Comparison of ENCODE assay signal across 11 cellular contexts in genomic region chr3:193851941-193852674, GRCh38.
A peak's percentile ranks its signal among the peaks of the same experiment; 100 is the strongest.
DNase-seq lines count a peak whose midpoint lies in the region; ATAC-seq and TF ChIP-seq lines count a peak whose summit lies in the region.
"Had no signal": no experiment of that assay in that cellular context is flagged by ENCODE, and none has a peak within 500 bp of the region (broad histone marks: within the 10 kb centered on the region; RNA-seq: fewer than 3 reads in every experiment).

No MANE protein-coding gene starts in this region.

- H3K4me1 Mint-ChIP-seq in stimulated activated naive B cell treated with anti-CD40 and anti-IgM and Interleukin-4, amounts not matched to agents 10 μg/mL and 1 μg/mL and 100 μg/mL, for 72 hours: peaks cover 0 to 7% of the 10 kb centered on the region in 2 donors

- H3K4me1 ChIP-seq in HUES48 (ENCODE audit: control insufficient read depth, insufficient read depth, low read length) (peaks cover 22% of the 10 kb centered on the region), body of pancreas (peaks cover 45% of the 10 kb centered on the region), subcutaneous abdominal adipose tissue (ENCODE audit: control insufficient read depth in 5 of 5, insufficient read depth in 5 of 5, low read length in 5 of 5) (peaks cover 4 to 21% (median 17%) of the 10 kb centered on the region in 5 donors)

- H3K9me3 Mint-ChIP-seq in stimulated activated naive B cell treated with anti-CD40 and anti-IgM and Interleukin-4, amounts not matched to agents 10 μg/mL and 1 μg/mL and 100 μg/mL, for 72 hours: no peaks in the 10 kb centered on the region

- peak in 2 of 3 donors; percentile 61 to 74 for TF ChIP-seq POLR2A in body of pancreas (IDR thresholded peaks at IDR 0.05)

- no peaks in the 10 kb centered on the region for H3K36me3 Mint-ChIP-seq in stimulated activated naive B cell treated with anti-CD40 and anti-IgM and Interleukin-4, amounts not matched to agents 10 μg/mL and 1 μg/mL and 100 μg/mL, for 72 hours

- ATAC-seq in body of pancreas: peak; percentile 87
- ATAC-seq in GM21447 (IDR thresholded peaks at IDR 0.05; ENCODE audit: unreplicated experiment): no peak
- no peak for ATAC-seq in stimulated activated naive B cell treated with anti-CD40 and anti-IgM and Interleukin-4, amounts not matched to agents 10 μg/mL and 1 μg/mL and 100 μg/mL, for 72 hours (replicated peaks)
- no peak for ATAC-seq in GM19455 (IDR thresholded peaks at IDR 0.05; ENCODE audit: unreplicated experiment)

- no peak overlapping the region for H3K4me3 Mint-ChIP-seq in stimulated activated naive B cell treated with anti-CD40 and anti-IgM and Interleukin-4, amounts not matched to agents 10 μg/mL and 1 μg/mL and 100 μg/mL, for 72 hours

- H3K4me3 ChIP-seq in HUES48 (ENCODE audit: low read depth, low read length): no peak overlapping the region
- no peak overlapping the region for H3K4me3 ChIP-seq in body of pancreas
- H3K4me3 ChIP-seq in subcutaneous abdominal adipose tissue (ENCODE audit: low read depth in 1 of 5, low read length in 5 of 5): peak overlapping the region in 2 of 5 donors; percentile 1 to 20

- H3K27ac ChIP-seq in HUES48 (ENCODE audit: low read depth, low read length): peak overlapping the region; percentile 63
- peak overlapping the region; percentile 82 to 88 (median 85) for H3K27ac ChIP-seq in body of pancreas
- peak overlapping the region; percentile 20 for H3K27ac ChIP-seq in subcutaneous abdominal adipose tissue (ENCODE audit: low read depth, low read length)

- H3K36me3 ChIP-seq in HUES48 (ENCODE audit: control insufficient read depth, insufficient read depth, low read length) (no peaks in the 10 kb centered on the region), body of pancreas (replicated peaks in 1 of 2; ENCODE audit: insufficient read depth in 1 of 2, low read depth in 2 of 2) (no peaks in the 10 kb centered on the region), subcutaneous abdominal adipose tissue (ENCODE audit: control insufficient read depth in 5 of 5, insufficient read depth in 5 of 5, low read length in 5 of 5) (no peaks in the 10 kb centered on the region)

- no peak overlapping the region for H3K27ac Mint-ChIP-seq in stimulated activated naive B cell treated with anti-CD40 and anti-IgM and Interleukin-4, amounts not matched to agents 10 μg/mL and 1 μg/mL and 100 μg/mL, for 72 hours

- H3K27me3 ChIP-seq in HUES48 (ENCODE audit: control insufficient read depth, insufficient read depth, low read length) (peaks cover 4% of the 10 kb centered on the region; the same call in 1 of the 2 replicates), body of pancreas (no peaks in the 10 kb centered on the region), subcutaneous abdominal adipose tissue (ENCODE audit: control insufficient read depth in 5 of 5, insufficient read depth in 4 of 5, low read length in 5 of 5) (no peaks in the 10 kb centered on the region)

- H3K9me3 ChIP-seq in HUES48 (ENCODE audit: control insufficient read depth, insufficient read depth, low read length) (no peaks in the 10 kb centered on the region), body of pancreas (no peaks in the 10 kb centered on the region), subcutaneous abdominal adipose tissue (ENCODE audit: control insufficient read depth in 5 of 5, low read length in 5 of 5) (no peaks in the 10 kb centered on the region)

- no peak for TF ChIP-seq CTCF in body of pancreas (IDR thresholded peaks at IDR 0.05)

- intact Hi-C loops in body of pancreas (cut with DNase I): no loop called here

- WGBS in body of pancreas, 2 donors: 18 to 26% methylated on average over 13 of the region's 13 CpGs

- DNase-seq in body of pancreas: peak; percentile 76 to 89 (median 84)
- peak; percentile 79 for DNase-seq in iPS-NIHi7 (ENCODE audit: extremely low spot score)
- DNase-seq in stimulated activated naive B cell treated with anti-CD40 and anti-IgM and Interleukin-4, amounts not matched to agents 10 μg/mL and 1 μg/mL and 100 μg/mL, for 72 hours: no peak
- DNase-seq in stimulated activated CD4-positive, alpha-beta T cell treated with anti-CD3 and anti-CD28 coated beads, Interleukin-12 subunit alpha, Interleukin-12 subunit beta, amount 100 ng/mL, for 4 hours: no peak
- DNase-seq: cortex of kidney; NCI-H1092 treated with DMSO at 0.1 percent for 48 hours; stimulated activated CD4-positive, alpha-beta T cell treated with anti-CD3 and anti-CD28 coated beads, Interleukin-1b, Interleukin-23, amount 100 ng/mL, for 48 hours had no signal

- H3K27me3 Mint-ChIP-seq in stimulated activated naive B cell treated with anti-CD40 and anti-IgM and Interleukin-4, amounts not matched to agents 10 μg/mL and 1 μg/mL and 100 μg/mL, for 72 hours: peaks cover under 1 to 5% of the 10 kb centered on the region in 2 donors

- H3K9ac ChIP-seq in HUES48 (ENCODE audit: low read depth, low read length) (no peak overlapping the region), subcutaneous abdominal adipose tissue (ENCODE audit: low read length in 5 of 5) (peak overlapping the region in 1 of 5 donors; percentile 30)

Comparison
In these comparisons a context has a peak if more than half of its experiments do, and no peak if none do; other contexts are left out.
1. H3K27ac ChIP-seq: peak in every context shown above with its lines; median percentile 85 in body of pancreas; 63 in HUES48; 20 in subcutaneous abdominal adipose tissue.
2. DNase-seq: peak in body of pancreas (4 of 4) and iPS-NIHi7 (single experiment); none in stimulated activated naive B cell treated with anti-CD40 and anti-IgM and Interleukin-4, amounts not matched to agents 10 μg/mL and 1 μg/mL and 100 μg/mL, for 72 hours (single experiment) and stimulated activated CD4-positive, alpha-beta T cell treated with anti-CD3 and anti-CD28 coated beads, Interleukin-12 subunit alpha, Interleukin-12 subunit beta, amount 100 ng/mL, for 4 hours (single experiment).